1 cellular context compared by ENCODE assay signal in genomic region chr12:71626768-71627167, GRCh38.
A peak's percentile ranks its signal among the peaks of the same experiment; 100 is the strongest.
TF ChIP-seq lines count a peak whose summit lies in the region.

No MANE protein-coding gene starts in this region.

TF ChIP-seq in HEK293, 187 proteins besides CTCF, POLR2A, EP300 and RAD21 (continued from another document and continues in another):
- TF ChIP-seq ZSCAN18 (tag by site-specific recombination; IDR thresholded peaks at IDR 0.05) (no peak), ZNF624 (tag by site-specific recombination; IDR thresholded peaks at IDR 0.05) (no peak), ZFP3 (tag by site-specific recombination; IDR thresholded peaks at IDR 0.05; ENCODE audit: low read depth) (no peak), ZNF362 (tag by site-specific recombination; IDR thresholded peaks at IDR 0.05) (no peak), ZNF37A (tag by site-specific recombination; IDR thresholded peaks at IDR 0.05) (no peak), YY1 (tag by site-specific recombination; IDR thresholded peaks at IDR 0.05) (no peak), IKZF3 (tag by site-specific recombination; IDR thresholded peaks at IDR 0.05) (peak; percentile 97), ZNF600 (tag by site-specific recombination; IDR thresholded peaks at IDR 0.05) (no peak), PRDM2 (tag by site-specific recombination; IDR thresholded peaks at IDR 0.05; ENCODE audit: borderline replicate concordance) (no peak), ZNF266 (tag by site-specific recombination; IDR thresholded peaks at IDR 0.05; ENCODE audit: low read depth) (no peak), PRDM10 (tag by site-specific recombination; IDR thresholded peaks at IDR 0.05) (no peak), ZNF112 (tag by site-specific recombination; IDR thresholded peaks at IDR 0.05) (no peak), ZNF692 (tag by site-specific recombination; IDR thresholded peaks at IDR 0.05) (peak; percentile 93), ZNF549 (tag by site-specific recombination; IDR thresholded peaks at IDR 0.05) (no peak), PRDM6 (tag by site-specific recombination; IDR thresholded peaks at IDR 0.05) (peak; percentile 94), ZNF366 (tag by site-specific recombination; conservative IDR thresholded peaks at IDR 0.05) (no peak), ELK4 (IDR thresholded peaks at IDR 0.05; ENCODE audit: borderline replicate concordance, low read depth, low read length) (no peak), ZNF175 (tag by site-specific recombination; IDR thresholded peaks at IDR 0.05) (no peak), KLF9 (tag by site-specific recombination; IDR thresholded peaks at IDR 0.05; ENCODE audit: low read depth) (no peak), MEIS1 (CRISPR knock-in tag; IDR thresholded peaks at IDR 0.05; ENCODE audit: borderline replicate concordance) (no peak), ZNF501 (tag by site-specific recombination; IDR thresholded peaks at IDR 0.05) (no peak), ZBTB8A (tag by site-specific recombination; IDR thresholded peaks at IDR 0.05) (no peak), ZNF473 (tag by site-specific recombination; IDR thresholded peaks at IDR 0.05) (no peak), OSR2 (tag by site-specific recombination; IDR thresholded peaks at IDR 0.05) (peak; percentile 94), SCRT1 (tag by site-specific recombination; IDR thresholded peaks at IDR 0.05; ENCODE audit: borderline replicate concordance) (no peak), PRDM4 (tag by site-specific recombination; IDR thresholded peaks at IDR 0.05) (peak; percentile 76; the same call in 1 of the 2 replicates), GLIS2 (tag by site-specific recombination; IDR thresholded peaks at IDR 0.05) (no peak), ZNF239 (tag by site-specific recombination; IDR thresholded peaks at IDR 0.05) (no peak), ZNF792 (tag by site-specific recombination; IDR thresholded peaks at IDR 0.05) (no peak), ZNF26 (tag by site-specific recombination; IDR thresholded peaks at IDR 0.05) (no peak), ZNF830 (tag by site-specific recombination; IDR thresholded peaks at IDR 0.05; ENCODE audit: low read depth) (no peak), ZSCAN5A (tag by site-specific recombination; IDR thresholded peaks at IDR 0.05) (no peak), ZSCAN30 (tag by site-specific recombination; IDR thresholded peaks at IDR 0.05) (peak; percentile 95), ZFHX2 (tag by site-specific recombination; conservative IDR thresholded peaks at IDR 0.05) (no peak)
